ENCODE assay signal across 1 cellular context in the genomic region with DNA sequence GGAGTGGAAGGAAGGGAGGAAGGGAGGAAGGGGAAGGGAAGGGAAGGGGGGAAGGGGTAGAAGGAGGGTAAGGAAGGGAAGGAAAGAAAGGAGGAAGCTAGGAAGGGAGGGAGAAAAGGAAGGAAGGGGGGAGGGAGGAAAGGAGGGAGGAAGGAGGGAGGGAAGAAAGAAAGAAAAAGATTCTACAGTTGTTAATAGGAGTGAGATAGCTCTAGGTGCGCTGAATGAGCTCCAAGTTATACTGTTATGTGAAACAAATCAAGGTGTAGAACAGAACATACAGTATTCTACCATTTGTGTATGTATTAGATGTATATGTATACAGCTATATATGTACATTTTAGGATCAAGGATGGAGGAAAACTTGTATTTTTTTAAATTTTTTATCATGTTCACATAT.
TF ChIP-seq lines count a peak whose summit lies in the region.

No MANE protein-coding gene starts in this region.

TF ChIP-seq in K562, 482 proteins besides CTCF, POLR2A, EP300 and RAD21 (continued from another document):
- TF ChIP-seq PCBP2 (IDR thresholded peaks at IDR 0.05; ENCODE audit: low read depth, low read length, poor library complexity, severe bottlenecking) (peak; percentile 53), ZNF57 (CRISPR knock-in tag; IDR thresholded peaks at IDR 0.05) (no peak)
